9 cellular contexts compared by ENCODE assay signal in genomic region chr1:11098931-11099309, GRCh38. TPM values are rescaled to one million over a fixed set of nuclear protein-coding genes. Genes with fewer than 3 reads are reported as not detected.
A peak's percentile ranks its signal among the peaks of the same experiment; 100 is the strongest.
DNase-seq lines count a peak whose midpoint lies in the region; ATAC-seq and TF ChIP-seq lines count a peak whose summit lies in the region.
"Had no signal": no experiment of that assay in that cellular context is flagged by ENCODE, and none has a peak within 500 bp of the region (broad histone marks: within the 10 kb centered on the region; RNA-seq: fewer than 3 reads in every experiment).

No MANE protein-coding gene starts in this region.

- H3K27ac Mint-ChIP-seq in brain = peak overlapping the region; percentile 90 to 98 (median 95)
- H3K27ac Mint-ChIP-seq in mesothelial cell of epicardium = peak overlapping the region; percentile 91

- no peak for DNase-seq in right atrium auricular region (ENCODE audit: low spot score)
- no peak for DNase-seq in left ventricle myocardium superior
- DNase-seq in mesothelial cell of epicardium (ENCODE audit: low spot score in 2 of 2, unreplicated experiment in 2 of 2) = no peak
- no peak for DNase-seq in SKM-1 (lab: John Stamatoyannopoulos, UW; ENCODE audit: unreplicated experiment)
- no peak for DNase-seq in T1000 (lab: John Stamatoyannopoulos, UW)

- no peak for TF ChIP-seq CTCF in right atrium auricular region (IDR thresholded peaks at IDR 0.05)
- no peak for TF ChIP-seq CTCF in brain (conservative IDR thresholded peaks at IDR 0.05)
- TF ChIP-seq CTCF in mesothelial cell of epicardium (IDR thresholded peaks at IDR 0.05; ENCODE audit: unreplicated experiment) = no peak

- peak overlapping the region; percentile 91 to 97 for H3K4me3 ChIP-seq in right atrium auricular region

- H3K9me3 Mint-ChIP-seq in brain (no peaks in the 10 kb centered on the region), mesothelial cell of epicardium (no peaks in the 10 kb centered on the region)

- intact Hi-C loops in left ventricle myocardium superior (cut with micrococcal nuclease) = no loop called here

- H3K27me3 Mint-ChIP-seq in brain (peaks cover 8% of the 10 kb centered on the region), mesothelial cell of epicardium (ENCODE audit: low read depth) (no peaks in the 10 kb centered on the region)

- no peaks in the 10 kb centered on the region for H3K9me3 ChIP-seq in right atrium auricular region

- H3K36me3 ChIP-seq in right atrium auricular region = peaks cover 30% of the 10 kb centered on the region

- no peak for ATAC-seq in left ventricle myocardium superior
- no peak for ATAC-seq in HG03175 (IDR thresholded peaks at IDR 0.05; ENCODE audit: unreplicated experiment)
- no peak for ATAC-seq in GM21381 (IDR thresholded peaks at IDR 0.05; ENCODE audit: unreplicated experiment)

- peaks cover 15% of the 10 kb centered on the region for H3K4me1 Mint-ChIP-seq in brain
- H3K4me1 Mint-ChIP-seq in mesothelial cell of epicardium = peaks cover 8% of the 10 kb centered on the region

- H3K36me3 Mint-ChIP-seq in brain (peaks cover 41% of the 10 kb centered on the region), mesothelial cell of epicardium (peaks cover 5% of the 10 kb centered on the region)

- H3K27ac ChIP-seq in right atrium auricular region = peak overlapping the region; percentile 71 to 82

- H3K4me1 ChIP-seq in right atrium auricular region = peaks cover 0 to 17% of the 10 kb centered on the region in 2 donors

- peak overlapping the region; percentile 97 to 98 (median 97) for H3K4me3 Mint-ChIP-seq in brain
- peak overlapping the region; percentile 95 for H3K4me3 Mint-ChIP-seq in mesothelial cell of epicardium

- H3K27me3 ChIP-seq in right atrium auricular region = no peaks in the 10 kb centered on the region

RNA-seq across cellular contexts. Expression of gene EXOSC10, which starts 0.7 kb away (rescaled TPM):
- total RNA-seq in right atrium auricular region (10 to 100 TPM; 20.5 to 22.0 TPM), left ventricle myocardium superior (20.4 TPM), mesothelial cell of epicardium (68.1 to 76.9 TPM (median 73.7 TPM) in 3 replicates)
- 43.7 TPM for polyA plus RNA-seq in brain (ENCODE audit: insufficient read depth, low read depth, low replicate concordance)

RNA-seq across cellular contexts. Expression of gene SRM, which starts 39.1 kb away (rescaled TPM):
- total RNA-seq in right atrium auricular region (10 to 100 TPM; 52.8 to 71.5 TPM), left ventricle myocardium superior (48.9 TPM), mesothelial cell of epicardium (61.4 to 62.1 TPM (median 61.7 TPM) in 3 replicates)
- 95.1 TPM for polyA plus RNA-seq in brain (ENCODE audit: insufficient read depth, low read depth, low replicate concordance)

RNA-seq across cellular contexts. Expression of gene MASP2, which starts 51.9 kb away (rescaled TPM):
- total RNA-seq in right atrium auricular region = not detected
- total RNA-seq in left ventricle myocardium superior = not detected
- polyA plus RNA-seq in brain (ENCODE audit: insufficient read depth, low read depth, low replicate concordance) = not detected
- total RNA-seq in mesothelial cell of epicardium = 0.09 to 0.20 TPM in 2 of 3 replicates, not detected in the other
- total RNA-seq: SK-MEL-5 had no signal
